Comparison of ENCODE assay signal across 13 cellular contexts in genomic region chr2:76813084-76813483, GRCh38.
"Had no signal": no experiment of that assay in that cellular context is flagged by ENCODE, and none has a peak within 500 bp of the region (broad histone marks: within the 10 kb centered on the region; RNA-seq: fewer than 3 reads in every experiment).

No MANE protein-coding gene starts in this region.

- H3K27me3 ChIP-seq: colonic mucosa, dorsolateral prefrontal cortex, esophagus muscularis mucosa, esophagus squamous epithelium, foreskin keratinocyte, gastrocnemius medialis, gastroesophageal sphincter, heart left ventricle, heart right ventricle had no signal

- H3K9me3 ChIP-seq: colonic mucosa, esophagus muscularis mucosa, esophagus squamous epithelium, gastrocnemius medialis, gastroesophageal sphincter, heart left ventricle, heart right ventricle had no signal

- H3K4me3 ChIP-seq: colonic mucosa, coronary artery, dorsolateral prefrontal cortex, esophagus muscularis mucosa, esophagus squamous epithelium, gastrocnemius medialis, gastroesophageal sphincter, heart left ventricle, heart right ventricle had no signal

- H3K36me3 ChIP-seq: colonic mucosa, esophagus muscularis mucosa, esophagus squamous epithelium, gastrocnemius medialis, gastroesophageal sphincter, heart left ventricle, heart right ventricle had no signal

- ATAC-seq: effector memory CD8-positive, alpha-beta T cell; esophagus mucosa; foreskin keratinocyte; gastrocnemius medialis; gastroesophageal sphincter; heart left ventricle; heart right ventricle had no signal

- H3K27ac ChIP-seq: colonic mucosa, coronary artery, dorsolateral prefrontal cortex, epithelial cell of prostate, esophagus muscularis mucosa, esophagus squamous epithelium, foreskin keratinocyte, gastrocnemius medialis, gastroesophageal sphincter, heart left ventricle, heart right ventricle had no signal
